25 cellular contexts compared by ENCODE assay signal in genomic region chr20:61924211-61924857, GRCh38.
"Had no signal": no experiment of that assay in that cellular context is flagged by ENCODE, and none has a peak within 500 bp of the region (broad histone marks: within the 10 kb centered on the region; RNA-seq: fewer than 3 reads in every experiment).

No MANE protein-coding gene starts in this region.

- H3K27ac ChIP-seq: esophagus muscularis mucosa, foreskin keratinocyte, neural progenitor cell, right lobe of liver, thoracic aorta, vagina had no signal

- H3K36me3 ChIP-seq: esophagus muscularis mucosa, neural progenitor cell, right lobe of liver, thoracic aorta, vagina had no signal

- ATAC-seq: activated CD8-positive, alpha-beta T cell treated with anti-CD3 and anti-CD28 coated beads for 36 hours; activated T-cell treated with anti-CD3 and anti-CD28 coated beads, Interleukin-2, amount 50 U/mL, for 4 hours; activated T-helper 17 cell treated with anti-CD3 and anti-CD28 coated beads, Interleukin-2, amount 50 U/mL, for 72 hours; foreskin keratinocyte; natural killer cell; right lobe of liver; stimulated activated naive CD8-positive, alpha-beta T cell treated with anti-CD3 and anti-CD28 coated beads, Interleukin-15, Interleukin-2, amounts not matched to agents 100 U/mL and 50 U/mL, for 24 hours; T-helper 17 cell had no signal

- H3K27me3 ChIP-seq: foreskin keratinocyte, neural progenitor cell, right lobe of liver, vagina had no signal

- H3K4me2 ChIP-seq: neural progenitor cell had no signal

- H3K9ac ChIP-seq: neural progenitor cell had no signal

- H3K4me3 ChIP-seq: esophagus muscularis mucosa, neural progenitor cell, right lobe of liver, thoracic aorta, vagina had no signal

- DNase-seq: activated CD4-positive, alpha-beta T cell treated with anti-CD3 and anti-CD28 coated beads, Interleukin-2, amount 10 ng/mL, durations not matched to agents 7 days and 5 days; activated CD4-positive, CD25-positive, alpha-beta regulatory T cell treated with anti-CD3 and anti-CD28 coated beads, Interleukin-2, amount 50 U/mL, for 72 hours; activated CD8-positive, alpha-beta T cell treated with anti-CD3 and anti-CD28 coated beads for 36 hours; activated gamma-delta T cell treated with Interleukin-2 at 50 U/mL for 16 hours; activated T-cell treated with anti-CD3 and anti-CD28 coated beads, Interleukin-2, amount 50 U/mL, for 4 hours; anterior cingulate cortex; dermis blood vessel endothelial cell; effector CD4-positive, alpha-beta T cell; foreskin keratinocyte; mesendoderm; natural killer cell; stimulated activated CD4-positive, alpha-beta T cell treated with anti-CD3 and anti-CD28 coated beads, Interleukin-12 subunit alpha, Interleukin-12 subunit beta, amount 100 ng/mL, for 4 hours; stimulated activated CD4-positive, alpha-beta T cell treated with anti-CD3 and anti-CD28 coated beads, Interleukin-4, amount 100 ng/mL, for 1 hour; stimulated activated naive CD8-positive, alpha-beta T cell treated with anti-CD3 and anti-CD28 coated beads, Interleukin-15, Interleukin-2, amounts not matched to agents 100 U/mL and 50 U/mL, for 24 hours; T1000; trophoblast cell had no signal

- H3K27me3 Mint-ChIP-seq: activated CD4-positive, alpha-beta T cell treated with anti-CD3 and anti-CD28 coated beads, Interleukin-2, amount 10 ng/mL, durations not matched to agents 7 days and 5 days; activated CD8-positive, alpha-beta T cell treated with anti-CD3 and anti-CD28 coated beads for 36 hours; activated naive CD4-positive, alpha-beta T cell treated with anti-CD3 and anti-CD28 coated beads, Interleukin-2, amount 50 U/mL, for 24 hours; activated T-helper 17 cell treated with anti-CD3 and anti-CD28 coated beads, Interleukin-2, amount 50 U/mL, for 72 hours; central memory CD8-positive, alpha-beta T cell; T-helper 17 cell had no signal

- H3K4me1 ChIP-seq: esophagus muscularis mucosa, foreskin keratinocyte, neural progenitor cell, right lobe of liver, vagina had no signal

- H3K4me3 Mint-ChIP-seq: activated CD4-positive, alpha-beta T cell treated with anti-CD3 and anti-CD28 coated beads, Interleukin-2, amount 10 ng/mL, durations not matched to agents 7 days and 5 days; activated CD8-positive, alpha-beta T cell treated with anti-CD3 and anti-CD28 coated beads for 36 hours; activated naive CD4-positive, alpha-beta T cell treated with anti-CD3 and anti-CD28 coated beads, Interleukin-2, amount 50 U/mL, for 24 hours; activated T-cell treated with anti-CD3 and anti-CD28 coated beads, Interleukin-2, amount 50 U/mL, for 4 hours; activated T-helper 17 cell treated with anti-CD3 and anti-CD28 coated beads, Interleukin-2, amount 50 U/mL, for 72 hours; central memory CD8-positive, alpha-beta T cell; natural killer cell; neural progenitor cell; T-helper 17 cell had no signal

- H3K9me3 ChIP-seq: esophagus muscularis mucosa, right lobe of liver, thoracic aorta, vagina had no signal

- H2AFZ ChIP-seq: neural progenitor cell had no signal

- H3K27ac Mint-ChIP-seq: activated CD4-positive, alpha-beta T cell treated with anti-CD3 and anti-CD28 coated beads, Interleukin-2, amount 10 ng/mL, durations not matched to agents 7 days and 5 days; activated CD8-positive, alpha-beta T cell treated with anti-CD3 and anti-CD28 coated beads for 36 hours; activated naive CD4-positive, alpha-beta T cell treated with anti-CD3 and anti-CD28 coated beads, Interleukin-2, amount 50 U/mL, for 24 hours; activated T-helper 17 cell treated with anti-CD3 and anti-CD28 coated beads, Interleukin-2, amount 50 U/mL, for 72 hours; natural killer cell; neural progenitor cell; T-helper 17 cell had no signal

- H3K36me3 Mint-ChIP-seq: activated naive CD4-positive, alpha-beta T cell treated with anti-CD3 and anti-CD28 coated beads, Interleukin-2, amount 50 U/mL, for 24 hours; natural killer cell had no signal

- H3K9me3 Mint-ChIP-seq: activated CD8-positive, alpha-beta T cell treated with anti-CD3 and anti-CD28 coated beads for 36 hours; activated naive CD4-positive, alpha-beta T cell treated with anti-CD3 and anti-CD28 coated beads, Interleukin-2, amount 50 U/mL, for 24 hours; activated T-cell treated with anti-CD3 and anti-CD28 coated beads, Interleukin-2, amount 50 U/mL, for 4 hours; activated T-helper 17 cell treated with anti-CD3 and anti-CD28 coated beads, Interleukin-2, amount 50 U/mL, for 72 hours; central memory CD8-positive, alpha-beta T cell had no signal

- H3K4me1 Mint-ChIP-seq: activated CD4-positive, alpha-beta T cell treated with anti-CD3 and anti-CD28 coated beads, Interleukin-2, amount 10 ng/mL, durations not matched to agents 7 days and 5 days; activated naive CD4-positive, alpha-beta T cell treated with anti-CD3 and anti-CD28 coated beads, Interleukin-2, amount 50 U/mL, for 24 hours; activated T-helper 17 cell treated with anti-CD3 and anti-CD28 coated beads, Interleukin-2, amount 50 U/mL, for 72 hours; central memory CD8-positive, alpha-beta T cell; natural killer cell; T-helper 17 cell had no signal
